9 cellular contexts compared by ENCODE assay signal in the genomic region with DNA sequence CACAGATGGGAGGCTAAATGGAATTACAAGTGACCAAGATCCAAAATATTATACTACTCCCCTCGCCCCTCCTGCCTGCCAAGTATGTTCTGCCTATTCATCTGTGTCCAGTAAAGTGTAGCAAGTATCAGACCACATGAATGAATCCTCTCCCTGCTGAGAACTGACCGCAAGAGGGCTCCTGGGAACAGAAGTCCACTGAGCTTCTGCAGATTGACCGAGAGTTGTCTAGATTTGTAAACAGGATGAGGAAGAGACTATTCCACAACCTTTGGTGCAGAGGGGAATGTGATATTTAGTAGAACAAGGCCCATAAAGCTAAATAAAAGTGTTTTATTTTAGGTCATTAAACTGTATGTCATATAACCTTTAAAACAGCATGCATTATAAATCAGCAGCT.
DNase-seq lines count a peak whose midpoint lies in the region; ATAC-seq and TF ChIP-seq lines count a peak whose summit lies in the region.
"Had no signal": no experiment of that assay in that cellular context is flagged by ENCODE, and none has a peak within 500 bp of the region (broad histone marks: within the 10 kb centered on the region; RNA-seq: fewer than 3 reads in every experiment).

No MANE protein-coding gene starts in this region.

- H3K4me1 ChIP-seq in Panc1 (ENCODE audit: control insufficient read depth, insufficient read depth, low read length): no peaks in the 10 kb centered on the region

- no peaks in the 10 kb centered on the region for H3K4me1 Mint-ChIP-seq in activated T-helper 17 cell treated with anti-CD3 and anti-CD28 coated beads, Interleukin-2, amount 50 U/mL, for 72 hours

- H3K9me3 Mint-ChIP-seq in activated T-helper 17 cell treated with anti-CD3 and anti-CD28 coated beads, Interleukin-2, amount 50 U/mL, for 72 hours: peaks cover 8% of the 10 kb centered on the region

- CTCF ChIA-PET in Panc1 (lab: Charles Lee): no interaction called here

- intact Hi-C loops in Panc1 (cut with micrococcal nuclease; ENCODE audit: unreplicated experiment) (no loop called here), head of caudate nucleus (cut with DNase I) (no loop called here)

- BruUV-seq in Panc1 (replicated peaks; lab: Mats Ljungman, UMichigan): no TSS peak

- no peaks in the 10 kb centered on the region for H3K27me3 Mint-ChIP-seq in activated T-helper 17 cell treated with anti-CD3 and anti-CD28 coated beads, Interleukin-2, amount 50 U/mL, for 72 hours

- in situ Hi-C loops in Panc1 (cut with HindIII; ENCODE audit: low pct_unique_long_range_greater_than_20kb, low sequenced_read_pairs): no loop called here

- H3K4me3 ChIP-seq in GM12865 (ENCODE audit: low read depth, low read length) (no peak overlapping the region), Panc1 (ENCODE audit: low read depth in 2 of 2, low read length in 2 of 2) (no peak overlapping the region), retinal pigment epithelial cell (ENCODE audit: low read length) (no peak overlapping the region)

- H3K4me3 Mint-ChIP-seq in activated T-helper 17 cell treated with anti-CD3 and anti-CD28 coated beads, Interleukin-2, amount 50 U/mL, for 72 hours: no peak overlapping the region

- TF ChIP-seq CTCF in GM12865 (IDR thresholded peaks at IDR 0.05; ENCODE audit: insufficient read depth, low read depth, low read length, missing control alignments) (no peak), Panc1 (IDR thresholded peaks at IDR 0.05) (peak; percentile 42), retinal pigment epithelial cell (conservative IDR thresholded peaks at IDR 0.05; ENCODE audit: low read depth, low read length) (peak; percentile 62)

- H3K36me3 ChIP-seq in Panc1 (ENCODE audit: control insufficient read depth, insufficient read depth, low read length): no peaks in the 10 kb centered on the region

- H3K27ac ChIP-seq in Panc1 (ENCODE audit: low read length): no peak overlapping the region

- H3K27me3 ChIP-seq in Panc1 (ENCODE audit: control insufficient read depth, insufficient read depth, low read length): no peaks in the 10 kb centered on the region

- ATAC-seq in Panc1: no peak
- ATAC-seq in activated T-helper 17 cell treated with anti-CD3 and anti-CD28 coated beads, Interleukin-2, amount 50 U/mL, for 72 hours (replicated peaks): no peak

- H3K9me3 ChIP-seq in Panc1 (ENCODE audit: control insufficient read depth, insufficient read depth, low read depth, low read length): no peaks in the 10 kb centered on the region

- POLR2A ChIA-PET in Panc1 (lab: Charles Lee): no interaction called here

- H3K27ac Mint-ChIP-seq in activated T-helper 17 cell treated with anti-CD3 and anti-CD28 coated beads, Interleukin-2, amount 50 U/mL, for 72 hours: no peak overlapping the region

- no peaks in the 10 kb centered on the region for H3K36me3 Mint-ChIP-seq in activated T-helper 17 cell treated with anti-CD3 and anti-CD28 coated beads, Interleukin-2, amount 50 U/mL, for 72 hours (ENCODE audit: low read depth)

- DNase-seq in GM12865 (ENCODE audit: low read depth) (peak; percentile 23), Panc1 (ENCODE audit: low read depth, low spot score) (no peak), head of caudate nucleus (peak in 38 of 42 donors; percentile 19 to 83 (median 50)), retinal pigment epithelial cell (ENCODE audit: low read depth) (no peak), MV-4-11 (lab: John Stamatoyannopoulos, UW) (no peak), NCI-H1436 treated with DMSO at 0.1 percent for 48 hours (lab: John Stamatoyannopoulos, UW) (no peak)
- DNase-seq in activated CD4-positive, alpha-beta T cell treated with anti-CD3 and anti-CD28 coated beads for 48 hours: no peak
- DNase-seq: NCI-H446 treated with DMSO at 0.1 percent for 48 hours had no signal

Comparison
In these comparisons a context has a peak if more than half of its experiments do, and no peak if none do; other contexts are left out.
1. DNase-seq: peak in GM12865 (single experiment) and head of caudate nucleus (38 of 42); none in Panc1 (single experiment), retinal pigment epithelial cell (single experiment), MV-4-11 (single experiment), NCI-H1436 treated with DMSO at 0.1 percent for 48 hours (single experiment) and activated CD4-positive, alpha-beta T cell treated with anti-CD3 and anti-CD28 coated beads for 48 hours (single experiment).